Comparison of ENCODE assay signal across 8 cellular contexts in genomic region chr19:37505958-37506386, GRCh38. TPM values are rescaled to one million over a fixed set of nuclear protein-coding genes. Genes with fewer than 3 reads are reported as not detected.
DNase-seq lines count a peak whose midpoint lies in the region; ATAC-seq and TF ChIP-seq lines count a peak whose summit lies in the region.

No MANE protein-coding gene starts in this region.

- peak overlapping the region; percentile 99 for H3K9ac ChIP-seq in iPS-20b (ENCODE audit: low read depth, low read length)

- no peak for DNase-seq in activated CD4-positive, CD25-positive, alpha-beta regulatory T cell (lab: John Stamatoyannopoulos, UW)
- no peak for DNase-seq in WERI-Rb-1
- DNase-seq in thoracic aorta (ENCODE audit: low spot score), result no peak
- DNase-seq in GM20000 (ENCODE audit: low spot score), result no peak
- no peak for DNase-seq in NCI-H2196 treated with DMSO at 0.1 percent for 48 hours (lab: John Stamatoyannopoulos, UW; ENCODE audit: unreplicated experiment)

- peak; percentile 2 to 7 for ATAC-seq in activated CD4-positive, CD25-positive, alpha-beta regulatory T cell treated with anti-CD3 and anti-CD28 coated beads, Interleukin-2, amount 50 U/mL, for 24 hours
- ATAC-seq in thoracic aorta (ENCODE audit: insufficient number of reproducible peaks, low FRiP score, low read depth), result peak; percentile 38
- ATAC-seq in HG03460 (IDR thresholded peaks at IDR 0.05; ENCODE audit: unreplicated experiment), result no peak

- H3K4me1 ChIP-seq in iPS-20b (ENCODE audit: insufficient read depth, low read length) (peaks cover 10% of the 10 kb centered on the region; the same call in 1 of the 2 replicates), thoracic aorta (ENCODE audit: control insufficient read depth in 1 of 2, low read depth in 2 of 2) (peaks cover 6 to 16% of the 10 kb centered on the region in 2 donors)

- H3K27me3 ChIP-seq in WERI-Rb-1 (ENCODE audit: insufficient read depth, low read depth, severe bottlenecking), result no peaks in the 10 kb centered on the region
- no peaks in the 10 kb centered on the region for H3K27me3 ChIP-seq in iPS-20b (ENCODE audit: insufficient read depth, low read length)
- no peaks in the 10 kb centered on the region for H3K27me3 ChIP-seq in thoracic aorta (replicated peaks; ENCODE audit: insufficient read depth)

- H3K27ac ChIP-seq in WERI-Rb-1, result peak overlapping the region; percentile 99
- peak overlapping the region; percentile 100 for H3K27ac ChIP-seq in iPS-20b (ENCODE audit: low read length)
- H3K27ac ChIP-seq in thoracic aorta, result peak overlapping the region; percentile 82 to 95

- no peak for TF ChIP-seq CTCF in WERI-Rb-1 (IDR thresholded peaks at IDR 0.05; ENCODE audit: low read depth, low read length)
- TF ChIP-seq CTCF in thoracic aorta (IDR thresholded peaks at IDR 0.05), result no peak
- no peak for TF ChIP-seq CTCF in GM20000 (IDR thresholded peaks at IDR 0.05; ENCODE audit: extremely low read depth, missing control alignments)

- H3K36me3 ChIP-seq in WERI-Rb-1 (peaks cover 19% of the 10 kb centered on the region), iPS-20b (ENCODE audit: insufficient read depth, low read depth, low read length) (peaks cover 9% of the 10 kb centered on the region; the same call in 1 of the 2 replicates), thoracic aorta (peaks cover 5% of the 10 kb centered on the region)

- peaks cover 7% of the 10 kb centered on the region for H3K9me3 ChIP-seq in WERI-Rb-1 (ENCODE audit: severe bottlenecking)
- H3K9me3 ChIP-seq in iPS-20b (ENCODE audit: insufficient read depth, low read depth, low read length), result peaks cover 4% of the 10 kb centered on the region
- no peaks in the 10 kb centered on the region for H3K9me3 ChIP-seq in thoracic aorta

- H3K4me3 ChIP-seq in WERI-Rb-1 (ENCODE audit: low read depth, low read length) (peak overlapping the region; percentile 83), iPS-20b (ENCODE audit: low read length) (peak overlapping the region; percentile 94), thoracic aorta (peak overlapping the region; percentile 69)

RNA-seq across cellular contexts. Expression of gene ZNF793, which starts 0.8 kb away (rescaled TPM):
- total RNA-seq in thoracic aorta, result 10 to 100 TPM; 11.8 to 12.1 TPM

RNA-seq across cellular contexts. Expression of gene ZNF570, which starts 36.8 kb away (rescaled TPM):
- 10 to 100 TPM in 1 of 2 donors, 1 to 10 TPM in 1; 6.8 to 18.9 TPM for total RNA-seq in thoracic aorta

RNA-seq across cellular contexts. Expression of gene ZNF569, which starts 38.7 kb away (rescaled TPM):
- 10 to 100 TPM in 1 of 2 donors, 1 to 10 TPM in 1; 4.6 to 13.3 TPM for total RNA-seq in thoracic aorta
